10 cellular contexts compared by ENCODE assay signal in genomic region chr10:100890696-100891271, GRCh38. TPM values are rescaled to one million over a fixed set of nuclear protein-coding genes. Genes with fewer than 3 reads are reported as not detected.
A peak's percentile ranks its signal among the peaks of the same experiment; 100 is the strongest.
DNase-seq lines count a peak whose midpoint lies in the region; ATAC-seq, FAIRE-seq and TF ChIP-seq lines count a peak whose summit lies in the region.
"Had no signal": no experiment of that assay in that cellular context is flagged by ENCODE, and none has a peak within 500 bp of the region (broad histone marks: within the 10 kb centered on the region; RNA-seq: fewer than 3 reads in every experiment).

No MANE protein-coding gene starts in this region.

- H4K20me1 ChIP-seq in K562 (replicated peaks; ENCODE audit: control insufficient read depth, insufficient read depth, low read length) = no peaks in the 10 kb centered on the region

- POLR2A ChIA-PET in K562 (lab: Yijun Ruan, JAX) = no interaction called here

- CTCF ChIA-PET in K562 (lab: Yijun Ruan, JAX; ENCODE audit: low intra/inter-chr PET ratio) = no interaction called here

- H3K4me2 ChIP-seq in K562 (ENCODE audit: insufficient read depth, low read length) = no peak overlapping the region

- DNase-seq in A172 (ENCODE audit: low spot score) (peak; percentile 98), K562 (ENCODE audit: extremely low read depth in 1 of 4, low spot score in 3 of 4) (peak in 1 of 4 experiments; percentile 18), hepatic stellate cell (ENCODE audit: low spot score) (peak; percentile 86), upper lobe of right lung (no peak), NCI-H1694 (lab: John Stamatoyannopoulos, UW) (no peak), cerebellum (ENCODE audit: low spot score) (no peak)
- DNase-seq: C1 segment of cervical spinal cord had no signal

- H3K4me3 ChIP-seq in HUES64 (ENCODE audit: low read length) (no peak overlapping the region), K562 (no peak overlapping the region), upper lobe of right lung (no peak overlapping the region)

- H3K36me3 ChIP-seq in HUES64 (ENCODE audit: insufficient read depth, low read length) (no peaks in the 10 kb centered on the region), K562 (ENCODE audit: control insufficient read depth, insufficient read depth, low read length) (no peaks in the 10 kb centered on the region), upper lobe of right lung (no peaks in the 10 kb centered on the region)

- peak overlapping the region; percentile 30; the same call in 1 of the 2 replicates for H2AFZ ChIP-seq in K562 (ENCODE audit: low read depth, low read length)

- TF ChIP-seq EP300 in K562 (IDR thresholded peaks at IDR 0.05; ENCODE audit: low read length) = no peak

- intact Hi-C loops in K562 (cut with micrococcal nuclease) = no loop called here
- intact Hi-C loops in upper lobe of right lung (cut with DNase I) = no loop called here

- in situ Hi-C loops in K562 (cut with MboI) = loop anchor here (25.0 kb wide), 1 partner anchor 553 kb away; the partner anchor contains the start of genes PKD2L1 and SCD

- peak; percentile 53; the same call in 2 of the 3 replicates for ATAC-seq in K562
- no peak for ATAC-seq in upper lobe of right lung
- ATAC-seq in GM21423 (IDR thresholded peaks at IDR 0.05; ENCODE audit: unreplicated experiment) = no peak
- ATAC-seq: activated naive CD4-positive, alpha-beta T cell treated with anti-CD3 and anti-CD28 coated beads, Interleukin-2, amount 50 U/mL, for 72 hours had no signal

- FAIRE-seq in K562 (lab: Jason Lieb, UNC) = peak; percentile 23

- H3K9me1 ChIP-seq in K562 (ENCODE audit: control insufficient read depth, insufficient read depth, low read length) = no peaks in the 10 kb centered on the region

- no TSS peak for BruUV-seq in K562 (replicated peaks; lab: Mats Ljungman, UMichigan)

- H3K27ac ChIP-seq in HUES64 (ENCODE audit: low read depth, low read length) (no peak overlapping the region), K562 (ENCODE audit: extremely low read depth, low read depth, low read length) (no peak overlapping the region), upper lobe of right lung (no peak overlapping the region)

- H3K9me3 ChIP-seq in HUES64 (ENCODE audit: insufficient read depth, low read depth, low read length) (no peaks in the 10 kb centered on the region), K562 (replicated peaks; ENCODE audit: control insufficient read depth, insufficient read depth, low read depth, low read length) (no peaks in the 10 kb centered on the region), upper lobe of right lung (no peaks in the 10 kb centered on the region)

- TF ChIP-seq RAD21 in K562 (CRISPR knock-in tag; conservative IDR thresholded peaks at IDR 0.05 in 1 of 2, IDR thresholded peaks at IDR 0.05 in 1 of 2) = no peak

- 60% methylated on average over 6 of the region's 6 CpGs for WGBS in HUES64
- 7% methylated on average over 6 of the region's 6 CpGs for WGBS in K562 (ENCODE audit: insufficient coverage, low coverage, missing lambda C conversion rate)

- H3K79me2 ChIP-seq in K562 (ENCODE audit: control insufficient read depth, insufficient read depth, low read length) = no peaks in the 10 kb centered on the region

- no peak for TF ChIP-seq POLR2A in K562 (conservative IDR thresholded peaks at IDR 0.05)

- H3K4me1 ChIP-seq in HUES64 (ENCODE audit: insufficient read depth, low read length) (peaks cover 21% of the 10 kb centered on the region), K562 (replicated peaks in 1 of 2; ENCODE audit: control insufficient read depth in 2 of 2, insufficient read depth in 2 of 2, low read length in 2 of 2) (no peaks in the 10 kb centered on the region; a peak in 1 of 5 replicates), upper lobe of right lung (no peaks in the 10 kb centered on the region)

- H3K9ac ChIP-seq in HUES64 (ENCODE audit: low read depth, low read length) = 0 out of 2 replicates have a peak overlapping the region, but pooled peaks have one; percentile 37
- H3K9ac ChIP-seq in K562 (ENCODE audit: insufficient read depth in 1 of 2, low read depth in 2 of 2, low read length in 2 of 2) = no peak overlapping the region

- no peaks in the 10 kb centered on the region for H3K27me3 ChIP-seq in HUES64 (ENCODE audit: insufficient read depth, low read length)
- H3K27me3 ChIP-seq in K562 (ENCODE audit: control insufficient read depth in 2 of 2, insufficient read depth in 2 of 2, low read length in 2 of 2) = peaks cover 2 to 13% of the 10 kb centered on the region in 2 experiments; a peak in 4 of 5 replicates
- H3K27me3 ChIP-seq in upper lobe of right lung = peaks cover 6% of the 10 kb centered on the region

- TF ChIP-seq CTCF in K562 (IDR thresholded peaks at IDR 0.05 in 2 of 3, conservative IDR thresholded peaks at IDR 0.05 in 1 of 3; ENCODE audit: insufficient read depth in 2 of 3, low read depth in 1 of 3, low read length in 3 of 3) (no peak), upper lobe of right lung (IDR thresholded peaks at IDR 0.05) (no peak)

TF ChIP-seq in K562, 482 proteins besides CTCF, POLR2A, EP300 and RAD21 (continues in another document):
- TF ChIP-seq RBBP5 (IDR thresholded peaks at IDR 0.05; ENCODE audit: borderline replicate concordance, insufficient read depth, low read length, poor library complexity, severe bottlenecking) (no peak), MAX (CRISPR knock-in tag; IDR thresholded peaks at IDR 0.05) (peak; percentile 64), NR2C2 (CRISPR knock-in tag; IDR thresholded peaks at IDR 0.05) (no peak), NR2C2 (tag; IDR thresholded peaks at IDR 0.05) (peak; percentile 50; the same call in 1 of the 2 replicates), JUN (IDR thresholded peaks at IDR 0.05; ENCODE audit: borderline replicate concordance, low read depth, low read length) (0 out of 2 replicates have a peak, but pooled peaks have one; percentile 28), JUN (CRISPR knock-in tag; IDR thresholded peaks at IDR 0.05; ENCODE audit: borderline replicate concordance) (no peak), JUND (IDR thresholded peaks at IDR 0.05; ENCODE audit: borderline replicate concordance, low read depth, low read length) (peak; percentile 43; the same call in 1 of the 2 replicates), JUND (tag; IDR thresholded peaks at IDR 0.05; ENCODE audit: borderline replicate concordance, low read depth, low read length) (no peak), ZNF583 (CRISPR knock-in tag; IDR thresholded peaks at IDR 0.05) (no peak), ZNF584 (CRISPR knock-in tag; IDR thresholded peaks at IDR 0.05; ENCODE audit: low read depth) (0 out of 2 replicates have a peak, but pooled peaks have one; percentile 54), DNMT1 (IDR thresholded peaks at IDR 0.05) (no peak), MTA3 (IDR thresholded peaks at IDR 0.05; ENCODE audit: borderline replicate concordance) (no peak), ZNF311 (CRISPR knock-in tag; IDR thresholded peaks at IDR 0.05) (no peak), ARID1B (IDR thresholded peaks at IDR 0.05) (peak; percentile 42; the same call in 1 of the 2 replicates), GTF2E2 (tag; IDR thresholded peaks at IDR 0.05) (0 out of 2 replicates have a peak, but pooled peaks have one; percentile 39)
- TF ChIP-seq, protein P1, sequence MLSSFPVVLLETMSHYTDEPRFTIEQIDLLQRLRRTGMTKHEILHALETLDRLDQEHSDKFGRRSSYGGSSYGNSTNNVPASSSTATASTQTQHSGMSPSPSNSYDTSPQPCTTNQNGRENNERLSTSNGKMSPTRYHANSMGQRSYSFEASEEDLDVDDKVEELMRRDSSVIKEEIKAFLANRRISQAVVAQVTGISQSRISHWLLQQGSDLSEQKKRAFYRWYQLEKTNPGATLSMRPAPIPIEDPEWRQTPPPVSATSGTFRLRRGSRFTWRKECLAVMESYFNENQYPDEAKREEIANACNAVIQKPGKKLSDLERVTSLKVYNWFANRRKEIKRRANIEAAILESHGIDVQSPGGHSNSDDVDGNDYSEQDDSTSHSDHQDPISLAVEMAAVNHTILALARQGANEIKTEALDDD (IDR thresholded peaks at IDR 0.05) = 0 out of 2 replicates have a peak, but pooled peaks have one; percentile 11

RNA-seq across cellular contexts. Expression of gene SLF2, which starts 22.0 kb away (rescaled TPM):
- 42.4 and 50.0 TPM in 2 replicates for total RNA-seq in A172 (2014; rRNA removed; shearing (Covaris generic))
- 17.1 TPM for polyA plus RNA-seq in HUES64 (2013, experiment 1 of 2)
- polyA plus RNA-seq in HUES64 (2013, experiment 2 of 2) = 14.6 TPM
- 19.8 and 53.8 TPM in 2 replicates for total RNA-seq in K562 (2011; cell fraction: chromatin; rRNA removed; ENCODE audit: low replicate concordance)
- total RNA-seq in K562 (2011; cell fraction: nucleolus; rRNA removed) = 21.0 and 23.3 TPM in 2 replicates
- total RNA-seq in K562 (2011; cell fraction: nucleoplasm; rRNA removed) = 30.5 and 45.8 TPM in 2 replicates
- 7.8 and 8.8 TPM in 2 replicates for total RNA-seq in K562 (2014; rRNA removed)
- 13.8 and 13.9 TPM in 2 replicates for total RNA-seq in K562 (2014; rRNA removed; fragmentation: Illumina TruSeq; extraction: Trizol)
- total RNA-seq in K562 (2015; rRNA removed; fragmentation: Illumina TruSeq; extraction: Trizol) = 17.6 and 18.4 TPM in 2 replicates
- 9.2 and 11.3 TPM in 2 replicates for total RNA-seq in K562 (2021)
- polyA plus RNA-seq in K562 (2011; rRNA removed) = 6.7 and 7.1 TPM in 2 replicates
- 2.6 and 3.9 TPM in 2 replicates for polyA plus RNA-seq in K562 (2011; cell fraction: cytosol; rRNA removed)
- 9.7 and 10.6 TPM in 2 replicates for polyA plus RNA-seq in K562 (2011; cell fraction: nucleus; rRNA removed)
- 6.6 and 11.2 TPM in 2 replicates for polyA plus RNA-seq in K562 (2012)
- polyA plus RNA-seq in K562 (2014; fragmentation: Illumina TruSeq; extraction: Trizol) = 4.9 and 6.1 TPM in 2 replicates
- 1 to 10 TPM; 1.7 to 1.8 TPM for polyA plus RNA-seq in K562 (2014; fragmentation: Nextera tagmentation; extraction: Ambion mirVana)
- 7.9 and 8.6 TPM in 2 replicates for polyA plus RNA-seq in K562 (2014; rRNA removed)
- polyA minus RNA-seq in K562 (2011; rRNA and poly(A)+ RNA removed) = 13.3 and 19.4 TPM in 2 replicates
- 6.1 and 7.0 TPM in 2 replicates for polyA minus RNA-seq in K562 (2011; cell fraction: cytosol; rRNA and poly(A)+ RNA removed)
- 25.6 and 47.8 TPM in 2 replicates for polyA minus RNA-seq in K562 (2011; cell fraction: nucleus; rRNA and poly(A)+ RNA removed)
- total RNA-seq in upper lobe of right lung = 32.9 TPM
- total RNA-seq in cerebellum = 62.5 TPM

Comparison
In these comparisons a context has a peak if more than half of its experiments do, and no peak if none do; other contexts are left out.
1. DNase-seq: peak in A172 (single experiment) and hepatic stellate cell (single experiment); none in upper lobe of right lung (single experiment), NCI-H1694 (single experiment) and cerebellum (single experiment).